ENCODE assay signal across 8 cellular contexts in the genomic region with DNA sequence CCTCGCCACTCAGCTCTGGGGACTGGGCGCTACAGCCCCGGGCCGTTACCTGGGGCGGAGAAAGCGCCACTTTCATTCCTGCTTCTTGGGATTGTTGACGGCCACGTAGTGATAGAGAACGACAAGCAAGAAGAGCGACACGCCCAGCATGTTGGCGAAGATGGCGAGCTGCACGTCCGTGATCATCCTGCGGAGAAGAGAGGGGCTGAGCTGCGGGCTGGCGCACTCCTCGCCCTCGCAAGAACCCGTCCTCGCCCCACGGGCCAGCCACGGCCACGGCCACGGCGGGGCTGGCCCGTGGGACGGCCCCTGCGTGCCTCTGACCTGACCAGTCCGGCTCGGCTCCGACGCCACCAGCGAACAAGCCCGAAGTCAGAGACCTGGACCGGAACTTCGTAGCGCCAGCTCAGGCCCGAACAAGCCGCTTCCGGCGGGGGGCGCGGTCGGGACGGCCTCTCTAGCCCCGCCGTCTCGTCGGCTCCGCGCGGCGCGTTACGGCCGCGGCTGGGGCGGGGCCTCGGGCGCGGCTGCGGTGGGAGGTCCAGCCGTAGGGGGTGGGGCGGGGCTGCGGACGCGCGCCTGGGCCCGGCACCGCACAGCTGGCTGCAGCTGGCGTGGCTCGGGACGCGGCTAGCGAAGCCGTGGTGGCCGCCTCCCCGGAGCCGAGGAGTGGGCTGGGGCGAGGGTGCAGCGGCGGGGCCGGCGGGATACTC. TPM values are rescaled to one million over a fixed set of nuclear protein-coding genes. Genes with fewer than 3 reads are reported as not detected.
A peak's percentile ranks its signal among the peaks of the same experiment; 100 is the strongest.
DNase-seq lines count a peak whose midpoint lies in the region; ATAC-seq, FAIRE-seq and TF ChIP-seq lines count a peak whose summit lies in the region.

OST4 (minus strand) TSS at position 378 of the 713 bp plus-strand sequence.

- CTCF ChIA-PET in Calu3 (lab: Charles Lee) (interaction anchor here (0.6 to 1.5 kb wide), 5 partner anchors 10 to 225 kb away, joined by 3 to 7 read pairs (median 5); partner anchors contain the start of gene AGBL5), endothelial cell of umbilical vein (lab: Charles Lee) (interaction anchor here (0.8 to 2.8 kb wide), 8 partner anchors 9 to 226 kb away, joined by 3 to 27 read pairs (median 8); partner anchors contain the start of gene AGBL5)

- peak; percentile 82 for ATAC-seq in GM21423 (IDR thresholded peaks at IDR 0.05; ENCODE audit: unreplicated experiment)

- H3K79me2 ChIP-seq in OCI-LY1 (ENCODE audit: insufficient read depth, low read length) = peaks cover 13% of the 10 kb centered on the region; the same call in 1 of the 2 replicates
- H3K79me2 ChIP-seq in endothelial cell of umbilical vein (ENCODE audit: control insufficient read depth, insufficient read depth, low read length) = peaks cover 34% of the 10 kb centered on the region

- intact Hi-C loops in Calu3 (cut with micrococcal nuclease; ENCODE audit: unreplicated experiment) (no loop called here), endothelial cell of umbilical vein (cut with micrococcal nuclease) (loop anchor here (1.0 kb wide), 4 partner anchors 10 to 38 kb away; partner anchors contain the start of gene AGBL5)

- no peaks in the 10 kb centered on the region for H4K20me1 ChIP-seq in OCI-LY1 (ENCODE audit: insufficient read depth, low read length)
- H4K20me1 ChIP-seq in endothelial cell of umbilical vein (replicated peaks; ENCODE audit: control insufficient read depth, extremely low read depth, insufficient read depth, low read length) = no peaks in the 10 kb centered on the region

- no peaks in the 10 kb centered on the region for H3K9me2 ChIP-seq in OCI-LY1 (ENCODE audit: low read depth, low read length)

- DNase-seq in Calu3 = peak; percentile 95
- peak; percentile 94 for DNase-seq in activated CD8-positive, alpha-beta memory T cell treated with anti-CD3 and anti-CD28 coated beads, Interleukin-2, amount 50 U/mL, for 48 hours
- peak; percentile 92 for DNase-seq in endothelial cell of umbilical vein (ENCODE audit: low read depth, low spot score)
- DNase-seq in stimulated activated CD8-positive, alpha-beta memory T cell treated with anti-CD3 and anti-CD28 coated beads, Interleukin-4, amount 100 ng/mL, for 24 hours (ENCODE audit: low read depth) = peak; percentile 91

- H3K36me3 ChIP-seq in HUES6 (ENCODE audit: control insufficient read depth, insufficient read depth, low read length) = peaks cover 32% of the 10 kb centered on the region
- H3K36me3 ChIP-seq in OCI-LY1 (ENCODE audit: insufficient read depth, low read length) = peaks cover 34% of the 10 kb centered on the region; the same call in 1 of the 2 replicates
- peaks cover 11 to 20% of the 10 kb centered on the region in 2 experiments for H3K36me3 ChIP-seq in endothelial cell of umbilical vein (ENCODE audit: control insufficient read depth in 2 of 2, extremely low read depth in 1 of 2, insufficient read depth in 2 of 2, low read length in 2 of 2)

- peak; percentile 83 for FAIRE-seq in endothelial cell of umbilical vein (lab: Jason Lieb, UNC)

- H3K9me3 Mint-ChIP-seq in Calu3 (ENCODE audit: low read depth, unreplicated experiment) = no peaks in the 10 kb centered on the region

- no TSS peak for BruUV-seq in Calu3 (replicated peaks; lab: Mats Ljungman, UMichigan)
- no TSS peak for BruUV-seq in endothelial cell of umbilical vein (replicated peaks; lab: Mats Ljungman, UMichigan)

- no peaks in the 10 kb centered on the region for H3K9me3 ChIP-seq in HUES6 (ENCODE audit: control insufficient read depth, insufficient read depth, low read depth, low read length)
- H3K9me3 ChIP-seq in OCI-LY1 (ENCODE audit: low read length) = no peaks in the 10 kb centered on the region
- no peaks in the 10 kb centered on the region for H3K9me3 ChIP-seq in endothelial cell of umbilical vein (replicated peaks; ENCODE audit: control insufficient read depth, insufficient read depth, low read length)
- H3K9me3 ChIP-seq in mononuclear cell (ENCODE audit: low read depth, low read length) = no peaks in the 10 kb centered on the region

- no peaks in the 10 kb centered on the region for H3F3A ChIP-seq in OCI-LY1 (ENCODE audit: insufficient read depth, low read length)

- TF ChIP-seq CTCF in Calu3 (IDR thresholded peaks at IDR 0.05; ENCODE audit: unreplicated experiment) = no peak
- TF ChIP-seq CTCF in OCI-LY1 (IDR thresholded peaks at IDR 0.05; ENCODE audit: low read length) = no peak
- TF ChIP-seq CTCF in endothelial cell of umbilical vein (IDR thresholded peaks at IDR 0.05; ENCODE audit: extremely low read depth in 1 of 2, insufficient read depth in 1 of 2, low read depth in 1 of 2, low read length in 2 of 2) = no peak

- H3K27me3 ChIP-seq in HUES6 (ENCODE audit: control insufficient read depth, insufficient read depth, low read length) (no peaks in the 10 kb centered on the region), OCI-LY1 (ENCODE audit: insufficient read depth, low read length) (no peaks in the 10 kb centered on the region), endothelial cell of umbilical vein (ENCODE audit: control insufficient read depth in 2 of 2, insufficient read depth in 2 of 2, low read length in 2 of 2) (no peaks in the 10 kb centered on the region), mononuclear cell (ENCODE audit: insufficient read depth, low read length) (no peaks in the 10 kb centered on the region)

- H3K4me2 ChIP-seq in OCI-LY1 (ENCODE audit: low read length) (peak within 1 kb of the TSS; percentile 90), endothelial cell of umbilical vein (ENCODE audit: insufficient read depth, low read length) (peak within 1 kb of the TSS; percentile 72)

- H2AFZ ChIP-seq in OCI-LY1 (ENCODE audit: low read length) = no peak within 1 kb of the TSS
- peak within 1 kb of the TSS; percentile 53 for H2AFZ ChIP-seq in endothelial cell of umbilical vein (ENCODE audit: low read depth, low read length)

- H3K4me1 ChIP-seq in HUES6 (ENCODE audit: control insufficient read depth, insufficient read depth, low read length) = peaks cover 12% of the 10 kb centered on the region
- peaks cover 48% of the 10 kb centered on the region for H3K4me1 ChIP-seq in OCI-LY1 (ENCODE audit: insufficient read depth, low read length, severe bottlenecking)
- H3K4me1 ChIP-seq in endothelial cell of umbilical vein (ENCODE audit: control insufficient read depth, extremely low read depth, insufficient read depth, low read length) = peaks cover 17% of the 10 kb centered on the region
- H3K4me1 ChIP-seq in mononuclear cell (ENCODE audit: insufficient read depth, low read length) = peaks cover 53% of the 10 kb centered on the region

- TF ChIP-seq POLR2A in endothelial cell of umbilical vein (IDR thresholded peaks at IDR 0.05; ENCODE audit: low read depth, low read length) = peak; percentile 93

- peaks cover 48% of the 10 kb centered on the region for H3K36me3 Mint-ChIP-seq in Calu3 (ENCODE audit: insufficient read depth, unreplicated experiment)

- POLR2A ChIA-PET in endothelial cell of umbilical vein (lab: Charles Lee) = interaction anchor here (1.0 to 1.9 kb wide), 3 partner anchors 9 to 21 kb away, joined by 4 to 7 read pairs (median 6); partner anchors contain the start of gene AGBL5

- peak within 1 kb of the TSS; percentile 52; the same call in 1 of the 2 replicates for H3K27ac ChIP-seq in HUES6 (ENCODE audit: low read depth, low read length)
- H3K27ac ChIP-seq in OCI-LY1 (ENCODE audit: low read depth, low read length, poor library complexity, severe bottlenecking) = peak within 1 kb of the TSS; percentile 29
- peak within 1 kb of the TSS; percentile 76 for H3K27ac ChIP-seq in endothelial cell of umbilical vein (ENCODE audit: insufficient read depth, low read depth, low read length)

- peak within 1 kb of the TSS; percentile 83 for H3K4me3 ChIP-seq in HUES6 (ENCODE audit: low read depth, low read length)
- peak within 1 kb of the TSS; percentile 97 for H3K4me3 ChIP-seq in OCI-LY1 (ENCODE audit: low read depth, low read length, poor library complexity, severe bottlenecking)
- H3K4me3 ChIP-seq in endothelial cell of umbilical vein (replicated peaks in 1 of 3; ENCODE audit: insufficient read depth in 1 of 3, low read depth in 1 of 3, low read length in 3 of 3) = peak within 1 kb of the TSS; percentile 41 to 85 (median 68)
- peak within 1 kb of the TSS; percentile 94 for H3K4me3 ChIP-seq in mononuclear cell (ENCODE audit: low read length)

- dilution Hi-C loops in endothelial cell of umbilical vein (cut with MboI; ENCODE audit: extremely low pct_ligation_motif_present, low sequenced_read_pairs) = no loop called here

- peaks cover 33% of the 10 kb centered on the region for H3K27me3 Mint-ChIP-seq in Calu3 (ENCODE audit: unreplicated experiment)

- peaks cover 20% of the 10 kb centered on the region for H3K4me1 Mint-ChIP-seq in Calu3 (ENCODE audit: low read depth, unreplicated experiment)

- H3K27ac Mint-ChIP-seq in Calu3 (ENCODE audit: unreplicated experiment) = peak within 1 kb of the TSS; percentile 58

- H3K9ac ChIP-seq in HUES6 (ENCODE audit: low read length) (peak within 1 kb of the TSS; percentile 81), OCI-LY1 (ENCODE audit: low read length) (peak within 1 kb of the TSS; percentile 88), endothelial cell of umbilical vein (replicated peaks; ENCODE audit: extremely low read depth, insufficient read depth, low read length) (peak within 1 kb of the TSS; percentile 88)

- H3K4me3 Mint-ChIP-seq in Calu3 (ENCODE audit: low read depth, unreplicated experiment) = peak within 1 kb of the TSS; percentile 85

- no peaks in the 10 kb centered on the region for H3K9me1 ChIP-seq in endothelial cell of umbilical vein (replicated peaks; ENCODE audit: control insufficient read depth, extremely low read depth, insufficient read depth, low read length)

TF ChIP-seq in endothelial cell of umbilical vein, 7 proteins besides CTCF, POLR2A, EP300 and RAD21 (continues in another document):
- TF ChIP-seq GATA2 (IDR thresholded peaks at IDR 0.05; ENCODE audit: insufficient read depth, insufficient read length, low read depth, low read length) (no peak), FOS (IDR thresholded peaks at IDR 0.05; ENCODE audit: borderline replicate concordance, insufficient read depth, low read length) (no peak), JUN (IDR thresholded peaks at IDR 0.05; ENCODE audit: borderline replicate concordance, insufficient read depth, insufficient read length, low read depth) (no peak)
- TF ChIP-seq, protein P1, sequence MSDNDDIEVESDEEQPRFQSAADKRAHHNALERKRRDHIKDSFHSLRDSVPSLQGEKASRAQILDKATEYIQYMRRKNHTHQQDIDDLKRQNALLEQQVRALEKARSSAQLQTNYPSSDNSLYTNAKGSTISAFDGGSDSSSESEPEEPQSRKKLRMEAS (IDR thresholded peaks at IDR 0.05; ENCODE audit: insufficient read depth, insufficient read length) = no peak

RNA-seq across cellular contexts. Expression of gene OST4, which starts in this region (rescaled TPM):
- total RNA-seq in Calu3 (2022) = 163 and 172 TPM in 2 replicates
- total RNA-seq in endothelial cell of umbilical vein = 415 TPM in 2 replicates
- 1,189 and 2,226 TPM in 2 replicates for polyA plus RNA-seq in endothelial cell of umbilical vein
- polyA plus RNA-seq in endothelial cell of umbilical vein (2011; cell fraction: cytosol; rRNA removed) = 1,348 and 1,433 TPM in 2 replicates
- 218 and 389 TPM in 2 replicates for polyA plus RNA-seq in endothelial cell of umbilical vein (2011; cell fraction: nucleus; rRNA removed)
- polyA plus RNA-seq in endothelial cell of umbilical vein (2012) = 649 and 891 TPM in 2 replicates
- polyA minus RNA-seq in endothelial cell of umbilical vein = 480 and 482 TPM in 2 replicates
- 271 TPM for polyA minus RNA-seq in endothelial cell of umbilical vein (2011; cell fraction: cytosol; rRNA and poly(A)+ RNA removed)
- polyA minus RNA-seq in endothelial cell of umbilical vein (2011; cell fraction: nucleus; rRNA and poly(A)+ RNA removed) = 72.7 and 111 TPM in 2 replicates
- 222 TPM for total RNA-seq in mononuclear cell

Comparison
In these comparisons a context has a peak if more than half of its experiments do, and no peak if none do; other contexts are left out.
1. Peak in every context shown above with its lines: DNase-seq, ATAC-seq, H3K4me3 ChIP-seq and H3K27ac ChIP-seq.